22 cellular contexts compared by ENCODE assay signal in genomic region chr12:117261267-117261666, GRCh38.
DNase-seq lines count a peak whose midpoint lies in the region; ATAC-seq, FAIRE-seq and TF ChIP-seq lines count a peak whose summit lies in the region.
"Had no signal": no experiment of that assay in that cellular context is flagged by ENCODE, and none has a peak within 500 bp of the region (broad histone marks: within the 10 kb centered on the region; RNA-seq: fewer than 3 reads in every experiment).

No MANE protein-coding gene starts in this region.

- no peaks in the 10 kb centered on the region for H3K23me2 ChIP-seq in H9 (ENCODE audit: insufficient read length, low read depth, low read length, poor library complexity, severe bottlenecking)

- H3K36me3 ChIP-seq in mammary epithelial cell (ENCODE audit: insufficient read depth, low read length), result no peaks in the 10 kb centered on the region
- H3K36me3 ChIP-seq: esophagus muscularis mucosa, prostate gland, SJSA1, suprapubic skin had no signal

- ATAC-seq in GM21737 (IDR thresholded peaks at IDR 0.05; ENCODE audit: unreplicated experiment), result no peak
- ATAC-seq: activated T-cell treated with anti-CD3 and anti-CD28 coated beads, Interleukin-2, amount 50 U/mL, for 72 hours; natural killer cell treated with Interleukin-12 subunit alpha and Interleukin-12 subunit beta and Interleukin-15 and Interleukin-18, amount 100 ng/mL, for 72 hours had no signal

- H3K79me2 ChIP-seq in mammary epithelial cell (ENCODE audit: insufficient read depth, low read length) (no peaks in the 10 kb centered on the region), H9 (ENCODE audit: insufficient read depth, low read length) (no peaks in the 10 kb centered on the region)

- H3K14ac ChIP-seq in H9 (ENCODE audit: insufficient read depth, low read length), result no peak overlapping the region

- H3K18ac ChIP-seq in H9 (ENCODE audit: insufficient read length, low read depth, low read length), result no peak overlapping the region

- H3K4me1 ChIP-seq in mammary epithelial cell (ENCODE audit: insufficient read depth, low read length) (no peaks in the 10 kb centered on the region), H9 (ENCODE audit: insufficient read depth, low read length) (no peaks in the 10 kb centered on the region)
- H3K4me1 ChIP-seq: esophagus muscularis mucosa, prostate gland, suprapubic skin had no signal

- no peak for FAIRE-seq in GM19239 (lab: Jason Lieb, UNC)
- FAIRE-seq: D721Med had no signal

- no peak overlapping the region for H3K27ac Mint-ChIP-seq in H9
- H3K27ac Mint-ChIP-seq: activated B cell treated with CpG ODN at 0.5 μM for 24 hours; activated naive CD8-positive, alpha-beta T cell treated with anti-CD3 and anti-CD28 coated beads, Interleukin-2, amount 10 ng/mL, durations not matched to agents 7 days and 5 days; activated T-cell treated with anti-CD3 and anti-CD28 coated beads, Interleukin-2, amount 50 U/mL, for 72 hours; B cell; natural killer cell treated with Interleukin-12 subunit alpha and Interleukin-12 subunit beta and Interleukin-15 and Interleukin-18, amount 100 ng/mL, for 72 hours had no signal

- H3K4me2 ChIP-seq in mammary epithelial cell (ENCODE audit: insufficient read depth, low read depth, low read length) (no peak overlapping the region), H9 (ENCODE audit: insufficient read depth, insufficient read length, low read length) (no peak overlapping the region)

- no peak overlapping the region for H3K4me3 ChIP-seq in mammary epithelial cell (replicated peaks in 1 of 3; ENCODE audit: insufficient read depth in 1 of 3, low read depth in 2 of 3, low read length in 3 of 3)
- H3K4me3 ChIP-seq: esophagus muscularis mucosa, prostate gland, SJSA1, suprapubic skin had no signal

- H3K23ac ChIP-seq in H9 (ENCODE audit: insufficient read length, low read depth, low read length), result no peak overlapping the region

- CTCF ChIA-PET in mammary epithelial cell (lab: Charles Lee; ENCODE audit: low non-redundant PET), result no interaction called here

- no peak for TF ChIP-seq CTCF in mammary epithelial cell (conservative IDR thresholded peaks at IDR 0.05 in 1 of 2, IDR thresholded peaks at IDR 0.05 in 1 of 2; ENCODE audit: extremely low read depth in 1 of 2, insufficient read depth in 1 of 2, low read depth in 1 of 2, low read length in 2 of 2)
- TF ChIP-seq CTCF in H9 (conservative IDR thresholded peaks at IDR 0.05), result no peak

- H3T11ph ChIP-seq in H9 (ENCODE audit: low read length), result no peak overlapping the region

- peaks cover 3 to 11% of the 10 kb centered on the region in 2 experiments for H3K4me1 Mint-ChIP-seq in H9
- H3K4me1 Mint-ChIP-seq: activated B cell treated with CpG ODN at 0.5 μM for 24 hours; activated naive CD8-positive, alpha-beta T cell treated with anti-CD3 and anti-CD28 coated beads, Interleukin-2, amount 10 ng/mL, durations not matched to agents 7 days and 5 days; B cell had no signal

- dilution Hi-C loops in mammary epithelial cell (cut with HindIII; ENCODE audit: low sequenced_read_pairs), result no loop called here

- H3K9me3 ChIP-seq in mammary epithelial cell (replicated peaks; ENCODE audit: insufficient read depth, low read length) (peaks cover 9% of the 10 kb centered on the region), H9 (ENCODE audit: control insufficient read depth, low read depth, low read length) (no peaks in the 10 kb centered on the region)
- H3K9me3 ChIP-seq: esophagus muscularis mucosa, prostate gland, SJSA1, suprapubic skin had no signal

- H3K9ac ChIP-seq in mammary epithelial cell (ENCODE audit: insufficient read depth, low read length) (no peak overlapping the region), H9 (ENCODE audit: extremely low read depth, insufficient read length, low read length) (no peak overlapping the region)

- H2BK20ac ChIP-seq in H9 (ENCODE audit: low read depth, low read length, poor library complexity, severe bottlenecking), result no peak overlapping the region

- H4K20me1 ChIP-seq in mammary epithelial cell (ENCODE audit: insufficient read depth, low read length) (no peaks in the 10 kb centered on the region), H9 (ENCODE audit: control insufficient read depth, insufficient read depth, insufficient read length) (no peaks in the 10 kb centered on the region)

- peaks cover 4% of the 10 kb centered on the region for H3K27me3 Mint-ChIP-seq in H9 (ENCODE audit: low read depth)

- no TSS peak for BruUV-seq in mammary epithelial cell (replicated peaks; lab: Mats Ljungman, UMichigan)

- no peaks in the 10 kb centered on the region for H3K79me1 ChIP-seq in H9 (ENCODE audit: insufficient read depth, low read depth, low read length, poor library complexity, severe bottlenecking)

- H3K4me3 Mint-ChIP-seq in H9, result no peak overlapping the region
- H3K4me3 Mint-ChIP-seq: activated B cell treated with CpG ODN at 0.5 μM for 24 hours; activated naive CD8-positive, alpha-beta T cell treated with anti-CD3 and anti-CD28 coated beads, Interleukin-2, amount 10 ng/mL, durations not matched to agents 7 days and 5 days; activated T-cell treated with anti-CD3 and anti-CD28 coated beads, Interleukin-2, amount 50 U/mL, for 72 hours; B cell; natural killer cell treated with Interleukin-12 subunit alpha and Interleukin-12 subunit beta and Interleukin-15 and Interleukin-18, amount 100 ng/mL, for 72 hours had no signal

- peak; percentile 8 for DNase-seq in EH (ENCODE audit: low read depth)
- DNase-seq in M059J (ENCODE audit: low read depth), result peak; percentile 68
- DNase-seq in mammary epithelial cell, result peak; percentile 58
- peak; percentile 96 for DNase-seq in kidney tubule cell (ENCODE audit: low spot score)
- no peak for DNase-seq in GM19239 (ENCODE audit: insufficient read length, low spot score)
- no peak for DNase-seq in H9
- no peak for DNase-seq in hepatic stellate cell (ENCODE audit: low spot score)
- DNase-seq: activated B cell treated with CpG ODN at 0.5 μM for 24 hours; activated naive CD8-positive, alpha-beta T cell treated with anti-CD3 and anti-CD28 coated beads, Interleukin-2, amount 10 ng/mL, durations not matched to agents 7 days and 5 days; activated T-cell treated with anti-CD3 and anti-CD28 coated beads, Interleukin-2, amount 50 U/mL, for 72 hours; islet precursor cell; mesendoderm; NCI-H2029 treated with DMSO at 0.1 percent for 48 hours; NCI-H510A treated with DMSO at 0.1 percent for 48 hours had no signal

- H2BK5ac ChIP-seq in H9 (ENCODE audit: insufficient read length, low read length), result no peak overlapping the region

- in situ Hi-C loops in mammary epithelial cell (cut with MboI; ENCODE audit: low sequenced_read_pairs in 2 of 2), result no loop called here

- H4K5ac ChIP-seq in H9 (ENCODE audit: insufficient read length, low read depth, low read length), result no peak overlapping the region

- 30% methylated on average over 2 of the region's 2 CpGs for WGBS in mammary epithelial cell (ENCODE audit: low coverage, missing lambda C conversion rate)
- WGBS in H9 (ENCODE audit: extremely low coverage, insufficient read length, low lambda C conversion rate), result no CpG with 5 or more reads among the region's 2 CpGs

- H2BK120ac ChIP-seq in H9 (ENCODE audit: low read depth, low read length, poor library complexity, severe bottlenecking), result no peak overlapping the region

- intact Hi-C loops in mammary epithelial cell (cut with micrococcal nuclease), result no loop called here

- no peak overlapping the region for H3K56ac ChIP-seq in H9 (ENCODE audit: insufficient read length, low read depth, low read length)

- H2AFZ ChIP-seq in mammary epithelial cell (ENCODE audit: low read depth, low read length) (no peak overlapping the region), H9 (ENCODE audit: low read length) (no peak overlapping the region)

- H2BK15ac ChIP-seq in H9 (ENCODE audit: low read depth, low read length), result no peak overlapping the region

- H3K27ac ChIP-seq in mammary epithelial cell (ENCODE audit: insufficient read depth, low read depth, low read length), result no peak overlapping the region
- no peak overlapping the region for H3K27ac ChIP-seq in H9 (ENCODE audit: insufficient read length, low read depth, low read length)
- H3K27ac ChIP-seq: esophagus muscularis mucosa, prostate gland, SJSA1, suprapubic skin had no signal

- H3K4ac ChIP-seq in H9 (ENCODE audit: low read depth, low read length), result no peak overlapping the region

- no peak overlapping the region for H4K8ac ChIP-seq in H9 (replicated peaks; ENCODE audit: insufficient read length, low read depth, low read length)

- H2BK12ac ChIP-seq in H9 (ENCODE audit: insufficient read length, low read depth, low read length), result no peak overlapping the region

- H3K36me3 Mint-ChIP-seq in H9 (ENCODE audit: insufficient read depth in 1 of 3, low read depth in 3 of 3), result no peaks in the 10 kb centered on the region
- H3K36me3 Mint-ChIP-seq: activated naive CD8-positive, alpha-beta T cell treated with anti-CD3 and anti-CD28 coated beads, Interleukin-2, amount 10 ng/mL, durations not matched to agents 7 days and 5 days; natural killer cell treated with Interleukin-12 subunit alpha and Interleukin-12 subunit beta and Interleukin-15 and Interleukin-18, amount 100 ng/mL, for 72 hours had no signal

- H2AK5ac ChIP-seq in H9 (ENCODE audit: insufficient read length, low read length), result no peak overlapping the region

- no peak overlapping the region for H4K91ac ChIP-seq in H9 (ENCODE audit: insufficient read length, low read depth, low read length)

- H3K27me3 ChIP-seq in mammary epithelial cell (ENCODE audit: insufficient read depth, low read length), result no peaks in the 10 kb centered on the region
- no peaks in the 10 kb centered on the region for H3K27me3 ChIP-seq in H9 (ENCODE audit: insufficient read depth, low read length)
- H3K27me3 ChIP-seq: SJSA1, suprapubic skin had no signal

- no peaks in the 10 kb centered on the region; a peak in 1 of 5 replicates for H3K9me3 Mint-ChIP-seq in H9
- H3K9me3 Mint-ChIP-seq: activated B cell treated with CpG ODN at 0.5 μM for 24 hours; activated naive CD8-positive, alpha-beta T cell treated with anti-CD3 and anti-CD28 coated beads, Interleukin-2, amount 10 ng/mL, durations not matched to agents 7 days and 5 days; natural killer cell treated with Interleukin-12 subunit alpha and Interleukin-12 subunit beta and Interleukin-15 and Interleukin-18, amount 100 ng/mL, for 72 hours had no signal

Comparison
In these comparisons a context has a peak if more than half of its experiments do, and no peak if none do; other contexts are left out.
1. DNase-seq: peak in EH (single experiment), M059J (single experiment), mammary epithelial cell (single experiment) and kidney tubule cell (single experiment); none in GM19239 (single experiment), H9 (single experiment) and hepatic stellate cell (single experiment).